ENCODE assay signal across 8 cellular contexts in the genomic region with DNA sequence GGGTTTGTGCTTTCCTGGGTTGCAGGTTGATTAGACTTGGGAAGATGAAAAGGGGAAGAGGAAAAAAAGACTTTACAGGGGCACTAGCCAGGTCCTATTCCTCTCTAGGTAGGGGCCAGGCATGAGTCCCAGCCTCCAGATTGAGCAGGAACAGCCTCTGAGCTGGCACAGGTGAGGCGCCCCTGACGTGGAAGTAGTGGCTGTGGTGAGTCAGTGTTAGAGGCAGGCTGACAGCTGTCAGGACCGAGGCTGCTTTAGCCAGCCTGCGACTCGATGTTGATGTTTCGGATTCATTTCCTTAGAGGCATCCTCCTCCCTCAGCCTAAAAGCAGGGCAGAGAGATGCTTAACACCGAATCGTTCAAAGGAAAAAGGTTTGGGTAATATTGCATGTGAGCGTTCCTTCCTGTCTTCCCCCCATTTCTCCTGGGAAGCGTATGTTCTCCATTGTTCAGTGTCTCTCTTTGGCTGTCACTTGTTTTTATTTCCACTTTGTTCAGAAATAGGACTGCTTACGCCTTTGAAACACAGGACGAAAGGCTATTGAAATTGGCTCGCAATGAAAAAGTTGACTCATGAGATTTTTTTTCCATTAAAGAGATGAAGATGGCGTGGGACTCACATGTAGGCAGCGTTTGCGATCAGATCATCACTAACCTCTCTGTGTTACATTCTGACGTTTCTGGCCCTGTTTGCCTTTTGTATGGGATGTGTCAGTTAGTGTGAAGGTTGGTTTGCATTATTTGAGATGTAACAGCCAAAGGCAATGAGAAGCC. TPM values are rescaled to one million over a fixed set of nuclear protein-coding genes. Genes with fewer than 3 reads are reported as not detected.
DNase-seq lines count a peak whose midpoint lies in the region; ATAC-seq and TF ChIP-seq lines count a peak whose summit lies in the region.

No MANE protein-coding gene starts in this region.

- peak overlapping the region; percentile 73 to 94 (median 88) for H3K27ac Mint-ChIP-seq in CD14-positive monocyte
- peak overlapping the region; percentile 91 for H3K27ac Mint-ChIP-seq in memory B cell

- peaks cover 16% of the 10 kb centered on the region for H3K4me1 ChIP-seq in HEK293 (ENCODE audit: control insufficient read depth, insufficient read depth, low read length)

- TF ChIP-seq CTCF in CD14-positive monocyte (IDR thresholded peaks at IDR 0.05) (no peak), HEK293 (tag by site-specific recombination; IDR thresholded peaks at IDR 0.05) (no peak), cardiac fibroblast (IDR thresholded peaks at IDR 0.05; ENCODE audit: low read depth, low read length) (no peak)

- no peaks in the 10 kb centered on the region for H3K9me3 Mint-ChIP-seq in CD14-positive monocyte
- no peaks in the 10 kb centered on the region for H3K9me3 Mint-ChIP-seq in memory B cell

- H3K4me1 Mint-ChIP-seq in CD14-positive monocyte, result peaks cover 69% of the 10 kb centered on the region
- H3K4me1 Mint-ChIP-seq in memory B cell, result peaks cover 29% of the 10 kb centered on the region

- H3K36me3 Mint-ChIP-seq in CD14-positive monocyte (peaks cover 34 to 48% of the 10 kb centered on the region in 2 donors), memory B cell (peaks cover 2% of the 10 kb centered on the region)

- H3K36me3 ChIP-seq in HEK293 (ENCODE audit: control insufficient read depth in 2 of 2, insufficient read depth in 1 of 2, low read length in 2 of 2), result peaks cover 0 to 6% of the 10 kb centered on the region in 2 experiments; a peak in 1 of 3 replicates

- POLR2A ChIA-PET in HEK293 (lab: Yijun Ruan, JAX), result interaction anchor here (0.6 to 3.3 kb wide), 3 partner anchors 13 to 27 kb away, joined by 3 to 25 read pairs (median 6); a partner anchor contains a TSS

- CTCF ChIA-PET in HEK293 (lab: Yijun Ruan, JAX), result interaction anchor here (0.6 to 0.7 kb wide), 3 partner anchors 24 to 305 kb away, joined by 3 read pairs; no protein-coding TSS in a partner anchor

- DNase-seq in CD14-positive monocyte (ENCODE audit: low spot score) (peak; percentile 58), cardiac fibroblast (ENCODE audit: low read depth in 2 of 2) (peak in 1 of 2 donors; percentile 80), memory B cell (ENCODE audit: low spot score in 2 of 2) (peak; percentile 22 to 37), NCI-H1436 treated with DMSO at 0.1 percent for 48 hours (lab: John Stamatoyannopoulos, UW) (no peak), pons (ENCODE audit: low spot score) (no peak)
- peak; percentile 43 for DNase-seq in activated CD4-positive, CD25-positive, alpha-beta regulatory T cell treated with anti-CD3 and anti-CD28 coated beads, Interleukin-2, amount 50 U/mL, for 16 hours (ENCODE audit: low read depth, low spot score)
- peak; percentile 50 to 69 for DNase-seq in stimulated activated CD8-positive, alpha-beta memory T cell treated with anti-CD3 and anti-CD28 coated beads, Interleukin-15, amount 100 ng/mL, for 4 hours (ENCODE audit: low read depth in 2 of 2)

- ATAC-seq in memory B cell (ENCODE audit: low read depth), result peak; percentile 48

- no peak overlapping the region for H3K27ac ChIP-seq in HEK293 (ENCODE audit: extremely low read depth, low read depth, low read length)

- intact Hi-C loops in CD14-positive monocyte (cut with micrococcal nuclease), result loop anchor here (2.0 to 5.0 kb wide), 5 partner anchors 14 to 47 kb away; no protein-coding TSS in a partner anchor

- no peaks in the 10 kb centered on the region for H3K9me3 ChIP-seq in HEK293 (ENCODE audit: control insufficient read depth, insufficient read depth, low read depth, low read length)

- H3K4me3 ChIP-seq in HEK293 (ENCODE audit: low read depth, low read length) (peak overlapping the region; percentile 20), cardiac fibroblast (replicated peaks in 1 of 2; ENCODE audit: low read depth in 2 of 2, low read length in 2 of 2) (peak overlapping the region; percentile 67 to 76)

- peaks cover 0 to 1% (median 0%) of the 10 kb centered on the region in 3 donors for H3K27me3 Mint-ChIP-seq in CD14-positive monocyte (ENCODE audit: low read depth in 3 of 3)
- peaks cover 1% of the 10 kb centered on the region for H3K27me3 Mint-ChIP-seq in memory B cell

- H3K4me3 Mint-ChIP-seq in CD14-positive monocyte, result peak overlapping the region; percentile 94 to 95
- H3K4me3 Mint-ChIP-seq in memory B cell, result peak overlapping the region; percentile 95

TF ChIP-seq in HEK293, 187 proteins besides CTCF, POLR2A, EP300 and RAD21 (continues in another document):
- TF ChIP-seq EGR2 (tag by site-specific recombination; IDR thresholded peaks at IDR 0.05; ENCODE audit: low read depth) (0 out of 2 replicates have a peak, but pooled peaks have one; percentile 41), ZNF670 (tag by site-specific recombination; IDR thresholded peaks at IDR 0.05; ENCODE audit: low read depth) (no peak), ZBTB17 (tag by site-specific recombination; IDR thresholded peaks at IDR 0.05) (peak; percentile 93), ZNF600 (tag by site-specific recombination; IDR thresholded peaks at IDR 0.05) (peak; percentile 77; the same call in 1 of the 2 replicates), BCL11B (tag by site-specific recombination; IDR thresholded peaks at IDR 0.05; ENCODE audit: low read depth) (no peak), YY1 (tag by site-specific recombination; IDR thresholded peaks at IDR 0.05) (no peak), ZNF138 (tag by site-specific recombination; IDR thresholded peaks at IDR 0.05; ENCODE audit: borderline replicate concordance) (no peak), ZNF76 (tag by site-specific recombination; IDR thresholded peaks at IDR 0.05; ENCODE audit: borderline replicate concordance, low read depth) (no peak), KLF9 (tag by site-specific recombination; IDR thresholded peaks at IDR 0.05; ENCODE audit: low read depth) (no peak), SP2 (tag by site-specific recombination; IDR thresholded peaks at IDR 0.05) (0 out of 2 replicates have a peak, but pooled peaks have one; percentile 29), ZSCAN30 (tag by site-specific recombination; IDR thresholded peaks at IDR 0.05) (no peak), ZFHX2 (tag by site-specific recombination; conservative IDR thresholded peaks at IDR 0.05) (peak; percentile 47; the same call in 1 of the 2 replicates), ZNF629 (tag by site-specific recombination; IDR thresholded peaks at IDR 0.05) (peak; percentile 27; the same call in 1 of the 2 replicates), MEIS1 (CRISPR knock-in tag; IDR thresholded peaks at IDR 0.05; ENCODE audit: borderline replicate concordance) (no peak), YY2 (tag by site-specific recombination; IDR thresholded peaks at IDR 0.05) (no peak), ZNF558 (tag by site-specific recombination; IDR thresholded peaks at IDR 0.05) (no peak), ZNF302 (tag by site-specific recombination; IDR thresholded peaks at IDR 0.05; ENCODE audit: low read depth) (no peak), ZBTB21 (tag by site-specific recombination; IDR thresholded peaks at IDR 0.05) (0 out of 2 replicates have a peak, but pooled peaks have one; percentile 34)
- TF ChIP-seq, protein P1, sequence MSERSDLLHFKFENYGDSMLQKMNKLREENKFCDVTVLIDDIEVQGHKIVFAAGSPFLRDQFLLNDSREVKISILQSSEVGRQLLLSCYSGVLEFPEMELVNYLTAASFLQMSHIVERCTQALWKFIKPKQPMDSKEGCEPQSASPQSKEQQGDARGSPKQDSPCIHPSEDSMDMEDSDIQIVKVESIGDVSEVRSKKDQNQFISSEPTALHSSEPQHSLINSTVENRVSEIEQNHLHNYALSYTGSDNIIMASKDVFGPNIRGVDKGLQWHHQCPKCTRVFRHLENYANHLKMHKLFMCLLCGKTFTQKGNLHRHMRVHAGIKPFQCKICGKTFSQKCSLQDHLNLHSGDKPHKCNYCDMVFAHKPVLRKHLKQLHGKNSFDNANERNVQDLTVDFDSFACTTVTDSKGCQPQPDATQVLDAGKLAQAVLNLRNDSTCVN (tag by site-specific recombination; optimal IDR thresholded peaks at IDR 0.05), result no peak
- TF ChIP-seq, protein P2, sequence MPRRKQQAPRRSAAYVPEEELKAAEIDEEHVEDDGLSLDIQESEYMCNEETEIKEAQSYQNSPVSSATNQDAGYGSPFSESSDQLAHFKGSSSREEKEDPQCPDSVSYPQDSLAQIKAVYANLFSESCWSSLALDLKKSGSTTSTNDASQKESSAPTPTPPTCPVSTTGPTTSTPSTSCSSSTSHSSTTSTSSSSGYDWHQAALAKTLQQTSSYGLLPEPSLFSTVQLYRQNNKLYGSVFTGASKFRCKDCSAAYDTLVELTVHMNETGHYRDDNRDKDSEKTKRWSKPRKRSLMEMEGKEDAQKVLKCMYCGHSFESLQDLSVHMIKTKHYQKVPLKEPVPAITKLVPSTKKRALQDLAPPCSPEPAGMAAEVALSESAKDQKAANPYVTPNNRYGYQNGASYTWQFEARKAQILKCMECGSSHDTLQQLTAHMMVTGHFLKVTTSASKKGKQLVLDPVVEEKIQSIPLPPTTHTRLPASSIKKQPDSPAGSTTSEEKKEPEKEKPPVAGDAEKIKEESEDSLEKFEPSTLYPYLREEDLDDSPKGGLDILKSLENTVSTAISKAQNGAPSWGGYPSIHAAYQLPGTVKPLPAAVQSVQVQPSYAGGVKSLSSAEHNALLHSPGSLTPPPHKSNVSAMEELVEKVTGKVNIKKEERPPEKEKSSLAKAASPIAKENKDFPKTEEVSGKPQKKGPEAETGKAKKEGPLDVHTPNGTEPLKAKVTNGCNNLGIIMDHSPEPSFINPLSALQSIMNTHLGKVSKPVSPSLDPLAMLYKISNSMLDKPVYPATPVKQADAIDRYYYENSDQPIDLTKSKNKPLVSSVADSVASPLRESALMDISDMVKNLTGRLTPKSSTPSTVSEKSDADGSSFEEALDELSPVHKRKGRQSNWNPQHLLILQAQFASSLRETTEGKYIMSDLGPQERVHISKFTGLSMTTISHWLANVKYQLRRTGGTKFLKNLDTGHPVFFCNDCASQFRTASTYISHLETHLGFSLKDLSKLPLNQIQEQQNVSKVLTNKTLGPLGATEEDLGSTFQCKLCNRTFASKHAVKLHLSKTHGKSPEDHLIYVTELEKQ (tag by site-specific recombination; IDR thresholded peaks at IDR 0.05; ENCODE audit: borderline replicate concordance), result 0 out of 2 replicates have a peak, but pooled peaks have one; percentile 12
- TF ChIP-seq, protein P3, sequence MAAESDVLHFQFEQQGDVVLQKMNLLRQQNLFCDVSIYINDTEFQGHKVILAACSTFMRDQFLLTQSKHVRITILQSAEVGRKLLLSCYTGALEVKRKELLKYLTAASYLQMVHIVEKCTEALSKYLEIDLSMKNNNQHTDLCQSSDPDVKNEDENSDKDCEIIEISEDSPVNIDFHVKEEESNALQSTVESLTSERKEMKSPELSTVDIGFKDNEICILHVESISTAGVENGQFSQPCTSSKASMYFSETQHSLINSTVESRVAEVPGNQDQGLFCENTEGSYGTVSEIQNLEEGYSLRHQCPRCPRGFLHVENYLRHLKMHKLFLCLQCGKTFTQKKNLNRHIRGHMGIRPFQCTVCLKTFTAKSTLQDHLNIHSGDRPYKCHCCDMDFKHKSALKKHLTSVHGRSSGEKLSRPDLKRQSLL (tag by site-specific recombination; IDR thresholded peaks at IDR 0.05), result no peak

RNA-seq across cellular contexts. Expression of a gene that starts 1.2 kb away (rescaled TPM):
- 10 to 100 TPM; 21.4 to 32.7 TPM for polyA plus RNA-seq in CD14-positive monocyte

RNA-seq across cellular contexts. Expression of a gene that starts 17.5 kb away (rescaled TPM):
- 100 to 1,000 TPM in 1 of 2 donors, 10 to 100 TPM in 1; 99.7 to 129 TPM for polyA plus RNA-seq in CD14-positive monocyte

Comparison
In these comparisons a context has a peak if more than half of its experiments do, and no peak if none do; other contexts are left out.
1. DNase-seq: peak in CD14-positive monocyte (single experiment), activated CD4-positive, CD25-positive, alpha-beta regulatory T cell treated with anti-CD3 and anti-CD28 coated beads, Interleukin-2, amount 50 U/mL, for 16 hours (single experiment), memory B cell (2 of 2) and stimulated activated CD8-positive, alpha-beta memory T cell treated with anti-CD3 and anti-CD28 coated beads, Interleukin-15, amount 100 ng/mL, for 4 hours (2 of 2); none in NCI-H1436 treated with DMSO at 0.1 percent for 48 hours (single experiment) and pons (single experiment).